In the genomic region with DNA sequence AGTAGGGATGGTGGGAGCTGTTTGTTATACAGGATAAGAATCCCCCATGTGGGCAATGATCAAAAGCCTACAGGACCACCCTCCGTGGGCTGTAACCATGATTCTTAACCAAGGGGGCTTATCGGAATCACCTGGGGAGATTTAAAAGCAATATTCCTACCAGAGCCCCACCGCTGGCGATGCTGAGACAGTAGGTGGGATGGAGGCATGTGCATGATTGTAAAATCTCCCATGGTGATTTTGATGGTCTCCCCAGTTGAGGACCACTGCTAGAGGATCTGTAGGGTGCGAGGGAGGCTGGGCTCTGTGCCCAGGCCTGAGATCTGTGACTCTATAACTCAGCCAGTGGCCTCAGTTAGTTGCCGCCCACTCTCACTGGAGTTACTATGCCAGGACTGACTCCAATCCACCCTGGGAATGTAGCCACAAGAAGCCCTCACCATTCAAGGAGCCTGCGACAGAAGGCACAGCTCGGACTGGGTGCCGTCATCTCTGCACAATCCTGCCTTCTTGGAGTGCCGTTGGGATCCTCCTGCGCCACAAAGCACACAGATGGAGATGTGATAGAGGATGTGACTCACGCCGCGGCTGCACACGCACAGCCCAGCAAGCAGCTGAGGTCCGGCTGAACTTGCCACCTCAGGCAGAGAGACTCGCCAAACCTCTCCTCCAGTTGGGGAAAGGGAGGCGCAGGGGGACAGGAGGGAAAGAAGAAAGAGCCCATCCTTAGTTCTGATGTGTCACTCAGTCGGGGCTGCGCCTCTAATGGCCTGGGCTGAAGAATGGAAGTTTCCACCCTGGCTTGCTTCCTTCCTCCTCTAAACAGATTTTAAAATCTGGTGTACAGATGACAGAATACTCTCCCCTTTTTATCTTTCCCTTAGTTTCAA, we compare ENCODE assay signal across 9 cellular contexts. TPM values are rescaled to one million over a fixed set of nuclear protein-coding genes. Genes with fewer than 3 reads are reported as not detected.
DNase-seq lines count a peak whose midpoint lies in the region; ATAC-seq and TF ChIP-seq lines count a peak whose summit lies in the region.
"Had no signal": no experiment of that assay in that cellular context is flagged by ENCODE, and none has a peak within 500 bp of the region (broad histone marks: within the 10 kb centered on the region; RNA-seq: fewer than 3 reads in every experiment).

No MANE protein-coding gene starts in this region.

- H3K4me1 ChIP-seq in thyroid gland = peaks cover 0 to 15% of the 10 kb centered on the region in 2 donors
- no peaks in the 10 kb centered on the region for H3K4me1 ChIP-seq in OCI-LY7 (ENCODE audit: insufficient read depth, low read length, poor library complexity, severe bottlenecking)

- WGBS in thyroid gland, 2 donors = 64 to 69% methylated on average over 17 to 19 of the region's 20 CpGs

- no peak overlapping the region for H2AFZ ChIP-seq in OCI-LY7 (ENCODE audit: low read length)

- H3K9me3 ChIP-seq in thyroid gland (no peaks in the 10 kb centered on the region), OCI-LY7 (ENCODE audit: low read length) (no peaks in the 10 kb centered on the region)

- H3K4me3 ChIP-seq in thyroid gland (replicated peaks in 1 of 3) (no peak overlapping the region), OCI-LY7 (ENCODE audit: low read depth, low read length, poor library complexity, severe bottlenecking) (no peak overlapping the region)

- POLR2A ChIA-PET in OCI-LY7 (lab: Charles Lee) = interaction anchor here (0.5 to 2.6 kb wide), 7 partner anchors 11 to 273 kb away, joined by 3 to 9 read pairs (median 4); no protein-coding TSS in a partner anchor

- DNase-seq in NCI-H2171 treated with DMSO at 0.1 percent for 48 hours (lab: John Stamatoyannopoulos, UW) (peak; percentile 32), NCI-H2171 (lab: John Stamatoyannopoulos, UW) (no peak), brain pericyte (ENCODE audit: low read depth, low spot score) (peak; percentile 62), left colon (peak; percentile 22 to 54), thyroid gland (peak; percentile 11 to 31), OCI-LY7 (ENCODE audit: low spot score) (no peak), NCI-H1930 (lab: John Stamatoyannopoulos, UW) (no peak), NCI-H69 (lab: John Stamatoyannopoulos, UW) (no peak)

- no peaks in the 10 kb centered on the region for H3K27me3 ChIP-seq in thyroid gland

- no peaks in the 10 kb centered on the region for H3K9me2 ChIP-seq in OCI-LY7 (ENCODE audit: insufficient read depth, low read length)

- intact Hi-C loops in left colon (cut with DNase I, micrococcal nuclease) (no loop called here), thyroid gland (cut with DNase I) (no loop called here), OCI-LY7 (cut with micrococcal nuclease; ENCODE audit: unreplicated experiment) (no loop called here)

- H3K4me2 ChIP-seq in OCI-LY7 (ENCODE audit: low read length) = no peak overlapping the region

- H3K79me2 ChIP-seq in OCI-LY7 (ENCODE audit: insufficient read depth, low read depth, low read length) = no peaks in the 10 kb centered on the region

- TF ChIP-seq CTCF in thyroid gland (IDR thresholded peaks at IDR 0.05) (no peak), OCI-LY7 (conservative IDR thresholded peaks at IDR 0.05; ENCODE audit: low read length) (no peak)

- H4K20me1 ChIP-seq in OCI-LY7 (ENCODE audit: insufficient read depth, low read length) = no peaks in the 10 kb centered on the region; the same call in 1 of the 2 replicates

- no TSS peak for BruUV-seq in OCI-LY7 (replicated peaks; lab: Mats Ljungman, UMichigan)

- H3K36me3 ChIP-seq in thyroid gland (no peaks in the 10 kb centered on the region), OCI-LY7 (ENCODE audit: insufficient read depth, low read length) (no peaks in the 10 kb centered on the region)

- no peak for TF ChIP-seq POLR2A in thyroid gland (IDR thresholded peaks at IDR 0.05)

- CTCF ChIA-PET in OCI-LY7 (lab: Charles Lee; ENCODE audit: unreplicated experiment) = no interaction called here

- H3K27ac ChIP-seq in thyroid gland (peak overlapping the region; percentile 40 to 79 (median 63)), OCI-LY7 (ENCODE audit: low read depth, low read length, poor library complexity, severe bottlenecking) (no peak overlapping the region)
- H3K27ac ChIP-seq: 22Rv1 had no signal

- peak; percentile 25 for ATAC-seq in left colon

RNA-seq across cellular contexts. Expression of a gene that starts 26.5 kb away (rescaled TPM):
- total RNA-seq in left colon = not detected
- 1 to 10 TPM in 1 of 4 donors, not detected in 3; 6.2 TPM for total RNA-seq in thyroid gland
- not detected in 2 replicates for total RNA-seq in OCI-LY7 (2014; rRNA removed; shearing (Covaris generic))
- not detected in 2 replicates for total RNA-seq in OCI-LY7 (2022)

RNA-seq across cellular contexts. Expression of a gene that starts 46.4 kb away (rescaled TPM):
- 10 to 100 TPM; 22.5 to 28.7 TPM for total RNA-seq in left colon
- 10 to 100 TPM in 1 of 4 donors, 1 to 10 TPM in 3; 1.3 to 15.5 (median 6.1) TPM for total RNA-seq in thyroid gland
- 41.1 and 42.4 TPM in 2 replicates for total RNA-seq in OCI-LY7 (2014; rRNA removed; shearing (Covaris generic))
- total RNA-seq in OCI-LY7 (2022) = 37.9 and 42.7 TPM in 2 replicates

Comparison
In these comparisons a context has a peak if more than half of its experiments do, and no peak if none do; other contexts are left out.
1. DNase-seq: peak in NCI-H2171 treated with DMSO at 0.1 percent for 48 hours (single experiment), brain pericyte (single experiment), left colon (2 of 2) and thyroid gland (2 of 2); none in NCI-H2171 (single experiment), OCI-LY7 (single experiment), NCI-H1930 (0 of 2) and NCI-H69 (single experiment).